ENCODE assay signal across 8 cellular contexts in genomic region chr6:70884074-70884983, GRCh38.
DNase-seq lines count a peak whose midpoint lies in the region; ATAC-seq and TF ChIP-seq lines count a peak whose summit lies in the region.

No MANE protein-coding gene starts in this region.

- H3K27ac Mint-ChIP-seq in activated naive CD4-positive, alpha-beta T cell treated with anti-CD3 and anti-CD28 coated beads, Interleukin-2, amount 50 U/mL, for 72 hours = no peak overlapping the region

- H3K9me3 Mint-ChIP-seq in activated naive CD4-positive, alpha-beta T cell treated with anti-CD3 and anti-CD28 coated beads, Interleukin-2, amount 50 U/mL, for 72 hours = no peaks in the 10 kb centered on the region

- H3K4me3 ChIP-seq in SJSA1 (no peak overlapping the region), cardiac muscle cell (no peak overlapping the region)

- H3K27ac ChIP-seq in SJSA1 (no peak overlapping the region), cardiac muscle cell (no peak overlapping the region)

- peak; percentile 83 for ATAC-seq in GM21529 (IDR thresholded peaks at IDR 0.05; ENCODE audit: unreplicated experiment)
- ATAC-seq in activated naive CD4-positive, alpha-beta T cell treated with anti-CD3 and anti-CD28 coated beads, Interleukin-2, amount 50 U/mL, for 72 hours = peak; percentile 74 to 86

- H3K36me3 ChIP-seq in SJSA1 (no peaks in the 10 kb centered on the region), cardiac muscle cell (no peaks in the 10 kb centered on the region)

- TF ChIP-seq CTCF in LNCAP (IDR thresholded peaks at IDR 0.05) (peak; percentile 86), cardiac muscle cell (IDR thresholded peaks at IDR 0.05; ENCODE audit: low read depth, low read length) (peak; percentile 82)

- H3K4me1 ChIP-seq in SJSA1 (replicated peaks) (no peaks in the 10 kb centered on the region), cardiac muscle cell (ENCODE audit: low read depth) (no peaks in the 10 kb centered on the region)

- no peaks in the 10 kb centered on the region for H3K27me3 ChIP-seq in SJSA1 (replicated peaks)
- no peaks in the 10 kb centered on the region for H3K27me3 ChIP-seq in cardiac muscle cell

- no peaks in the 10 kb centered on the region for H3K36me3 Mint-ChIP-seq in activated naive CD4-positive, alpha-beta T cell treated with anti-CD3 and anti-CD28 coated beads, Interleukin-2, amount 50 U/mL, for 72 hours

- H3K9me3 ChIP-seq in SJSA1 (replicated peaks) (0 out of 2 replicates have a peak, but pooled peaks cover 2% of the 10 kb centered on the region), cardiac muscle cell (ENCODE audit: low read depth) (no peaks in the 10 kb centered on the region)

- DNase-seq in DMS79 (lab: John Stamatoyannopoulos, UW) (peak; percentile 21), SJSA1 (ENCODE audit: low read depth in 1 of 2, low spot score in 2 of 2) (peak; percentile 58 to 65), cardiac muscle cell (ENCODE audit: low read depth in 1 of 2, low spot score in 1 of 2) (peak; percentile 68 to 79), putamen (ENCODE audit: low spot score) (peak; percentile 32), NCI-H187 treated with DMSO at 0.1 percent for 48 hours (lab: John Stamatoyannopoulos, UW) (no peak)
- DNase-seq in activated naive CD4-positive, alpha-beta T cell treated with anti-CD3 and anti-CD28 coated beads, Interleukin-2, amount 50 U/mL, for 72 hours (ENCODE audit: low spot score in 2 of 2) = peak in 1 of 2 donors; percentile 73
